ENCODE assay signal across 26 cellular contexts in genomic region chr14:101625336-101626097, GRCh38.
A peak's percentile ranks its signal among the peaks of the same experiment; 100 is the strongest.
DNase-seq lines count a peak whose midpoint lies in the region; ATAC-seq, FAIRE-seq and TF ChIP-seq lines count a peak whose summit lies in the region.
"Had no signal": no experiment of that assay in that cellular context is flagged by ENCODE, and none has a peak within 500 bp of the region (broad histone marks: within the 10 kb centered on the region; RNA-seq: fewer than 3 reads in every experiment).

No MANE protein-coding gene starts in this region.

- H3K36me3 ChIP-seq in HEK293 (ENCODE audit: control insufficient read depth in 2 of 2, insufficient read depth in 1 of 2, low read length in 2 of 2) (no peaks in the 10 kb centered on the region), bronchial epithelial cell (ENCODE audit: control insufficient read depth, insufficient read depth, low read length) (no peaks in the 10 kb centered on the region)
- H3K36me3 ChIP-seq: BE2C; BLaER1 treated with 17β-estradiol and CSF1 and Interleukin-3, amounts not matched to agents 10 nM and 100 nM had no signal

- no peaks in the 10 kb centered on the region for H3K36me3 Mint-ChIP-seq in endothelial cell (ENCODE audit: low read depth, unreplicated experiment)
- H3K36me3 Mint-ChIP-seq: CD14-positive monocyte; CD8-positive, alpha-beta memory T cell had no signal

- H3K27ac ChIP-seq in HEK293 (ENCODE audit: extremely low read depth, low read depth, low read length) (no peak overlapping the region), foreskin keratinocyte (no peak overlapping the region)
- H3K27ac ChIP-seq: BLaER1 treated with 17β-estradiol and CSF1 and Interleukin-3, amounts not matched to agents 10 nM and 100 nM had no signal

- POLR2A ChIA-PET in HEK293 (lab: Yijun Ruan, JAX): no interaction called here

- peaks cover 14% of the 10 kb centered on the region for H3K27me3 Mint-ChIP-seq in endothelial cell (ENCODE audit: unreplicated experiment)
- H3K27me3 Mint-ChIP-seq: CD4-positive, alpha-beta T cell had no signal

- no peak overlapping the region for H3K27ac Mint-ChIP-seq in endothelial cell (ENCODE audit: unreplicated experiment)
- H3K27ac Mint-ChIP-seq: CD14-positive monocyte; CD4-positive, alpha-beta T cell; CD8-positive, alpha-beta memory T cell; GM23338; H9; HFFc6 had no signal

- H3K4me1 ChIP-seq in HEK293 (ENCODE audit: control insufficient read depth, insufficient read depth, low read length) (no peaks in the 10 kb centered on the region), foreskin keratinocyte (no peaks in the 10 kb centered on the region)
- H3K4me1 ChIP-seq: BE2C had no signal

- peak; percentile 26 for ATAC-seq in foreskin keratinocyte
- ATAC-seq: A549, GM12878, HCT116 had no signal

- CTCF ChIA-PET in HEK293 (lab: Yijun Ruan, JAX): no interaction called here

- H3K4me3 ChIP-seq in HEK293 (ENCODE audit: low read depth, low read length) (no peak overlapping the region), bronchial epithelial cell (ENCODE audit: low read depth, low read length) (no peak overlapping the region)
- H3K4me3 ChIP-seq: A549; BLaER1 treated with 17β-estradiol and CSF1 and Interleukin-3, amounts not matched to agents 10 nM and 100 nM; GM12878; GM23338 had no signal

- DNase-seq in bronchial epithelial cell (ENCODE audit: low read depth) (peak; percentile 15), foreskin keratinocyte (peak; percentile 11 to 34), renal cortical epithelial cell (ENCODE audit: low read depth) (peak; percentile 1), kidney glomerular epithelial cell (lab: John Stamatoyannopoulos, UW) (no peak), endothelial cell (ENCODE audit: low spot score) (no peak), NCI-H446 (lab: John Stamatoyannopoulos, UW) (no peak)
- DNase-seq: 8988T; ACHN; AML-193; BE2C; CD4-positive, alpha-beta T cell; CD8-positive, alpha-beta memory T cell; DMS 273 treated with DMSO at 0.1 percent for 48 hours; DMS79; EL; GDM1; H9; HFFc6 had no signal

- H3K4me1 Mint-ChIP-seq in endothelial cell (ENCODE audit: unreplicated experiment): peaks cover 27% of the 10 kb centered on the region

- H3K4me3 Mint-ChIP-seq in endothelial cell (ENCODE audit: unreplicated experiment): no peak overlapping the region
- H3K4me3 Mint-ChIP-seq: CD14-positive monocyte; CD4-positive, alpha-beta T cell; CD8-positive, alpha-beta memory T cell; GM23338; H9; HFFc6 had no signal

- H3K27me3 ChIP-seq in bronchial epithelial cell (ENCODE audit: control insufficient read depth, insufficient read depth, low read length) (no peaks in the 10 kb centered on the region), foreskin keratinocyte (peaks cover 3% of the 10 kb centered on the region)
- H3K27me3 ChIP-seq: BE2C had no signal

- TF ChIP-seq CTCF in HEK293 (tag by site-specific recombination; IDR thresholded peaks at IDR 0.05): no peak
- no peak for TF ChIP-seq CTCF in bronchial epithelial cell (IDR thresholded peaks at IDR 0.05; ENCODE audit: insufficient read depth, low read length, severe bottlenecking)
- TF ChIP-seq CTCF in foreskin keratinocyte (conservative IDR thresholded peaks at IDR 0.05): no peak
- no peak for TF ChIP-seq CTCF in endothelial cell (IDR thresholded peaks at IDR 0.05; ENCODE audit: unreplicated experiment)

- no peaks in the 10 kb centered on the region for H3K9me3 ChIP-seq in HEK293 (ENCODE audit: control insufficient read depth, insufficient read depth, low read depth, low read length)
- H3K9me3 ChIP-seq: A549; BE2C; BLaER1 treated with 17β-estradiol and CSF1 and Interleukin-3, amounts not matched to agents 10 nM and 100 nM had no signal

- no peak for FAIRE-seq in bronchial epithelial cell (lab: Jason Lieb, UNC)
- FAIRE-seq: A549, D721Med, GM12878 had no signal

- no peaks in the 10 kb centered on the region for H3K9me3 Mint-ChIP-seq in endothelial cell (ENCODE audit: unreplicated experiment)
- H3K9me3 Mint-ChIP-seq: CD14-positive monocyte; CD4-positive, alpha-beta T cell; CD8-positive, alpha-beta memory T cell; GM23338; H9; HFFc6 had no signal

TF ChIP-seq in HEK293, 187 proteins besides CTCF, POLR2A, EP300 and RAD21:
- TF ChIP-seq ZNF311 (tag by site-specific recombination; IDR thresholded peaks at IDR 0.05; ENCODE audit: borderline replicate concordance): 0 out of 2 replicates have a peak, but pooled peaks have one; percentile 30
- TF ChIP-seq ZNF366 (tag by site-specific recombination; conservative IDR thresholded peaks at IDR 0.05): peak; percentile 98
- no peak for TF ChIP-seq ZNF335 (tag by site-specific recombination; conservative IDR thresholded peaks at IDR 0.05)
- no peak for TF ChIP-seq ZNF610 (tag by site-specific recombination; IDR thresholded peaks at IDR 0.05; ENCODE audit: borderline replicate concordance)
- TF ChIP-seq ZNF544 (tag by site-specific recombination; IDR thresholded peaks at IDR 0.05): 0 out of 2 replicates have a peak, but pooled peaks have one; percentile 17
- no peak for TF ChIP-seq ZNF488 (tag by site-specific recombination; IDR thresholded peaks at IDR 0.05)
- 0 out of 2 replicates have a peak, but pooled peaks have one; percentile 19 for TF ChIP-seq ZNF621 (tag by site-specific recombination; IDR thresholded peaks at IDR 0.05)
- TF ChIP-seq ZBTB17 (tag by site-specific recombination; IDR thresholded peaks at IDR 0.05): peak; percentile 93
- TF ChIP-seq ZNF521 (tag by site-specific recombination; IDR thresholded peaks at IDR 0.05): no peak
- peak; percentile 24; the same call in 1 of the 2 replicates for TF ChIP-seq ZNF148 (tag by site-specific recombination; IDR thresholded peaks at IDR 0.05; ENCODE audit: borderline replicate concordance)

Comparison
In these comparisons a context has a peak if more than half of its experiments do, and no peak if none do; other contexts are left out.
1. DNase-seq: peak in bronchial epithelial cell (single experiment), foreskin keratinocyte (2 of 2) and renal cortical epithelial cell (single experiment); none in kidney glomerular epithelial cell (single experiment), endothelial cell (single experiment) and NCI-H446 (0 of 2).